Comparison of ENCODE assay signal across 27 cellular contexts in the genomic region with DNA sequence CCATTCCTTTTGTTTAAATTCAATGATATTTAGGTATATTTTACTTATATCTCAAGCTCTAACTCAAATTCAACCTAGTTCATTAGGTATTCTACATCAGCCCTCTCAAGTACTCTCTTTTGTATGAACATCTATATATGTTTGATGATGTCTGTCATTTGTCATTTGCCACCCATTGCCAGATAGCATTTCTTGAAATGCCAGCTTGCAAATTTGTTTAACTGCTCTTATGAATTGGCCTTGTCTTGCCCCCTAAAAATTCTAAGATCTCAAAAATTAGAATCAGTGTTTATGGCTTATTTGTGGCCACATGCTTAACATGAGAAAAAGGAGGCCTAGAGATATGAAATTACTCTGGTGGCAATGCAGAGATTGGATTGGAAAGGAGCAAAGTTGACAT.
"Had no signal": no experiment of that assay in that cellular context is flagged by ENCODE, and none has a peak within 500 bp of the region (broad histone marks: within the 10 kb centered on the region; RNA-seq: fewer than 3 reads in every experiment).

No MANE protein-coding gene starts in this region.

- H3K27me3 ChIP-seq: stomach, suprapubic skin, testis, thyroid gland, tibial artery, tibial nerve, transverse colon, upper lobe of left lung, upper lobe of right lung, uterus, vagina had no signal

- DNase-seq: stimulated activated CD4-positive, alpha-beta T cell treated with anti-CD3 and anti-CD28 coated beads, Interleukin-2, amount 100 ng/mL, for 48 hours; stimulated activated CD4-positive, alpha-beta T cell treated with anti-CD3 and anti-CD28 coated beads, Interleukin-4, amount 100 ng/mL, for 1 hour; stimulated activated CD4-positive, alpha-beta T cell treated with anti-CD3 and anti-CD28 coated beads, Interleukin-4, amount 100 ng/mL, for 24 hours; stimulated activated CD4-positive, alpha-beta T cell treated with anti-CD3 and anti-CD28 coated beads, Interleukin-4, amount 100 ng/mL, for 4 hours; stimulated activated CD8-positive, alpha-beta memory T cell treated with anti-CD3 and anti-CD28 coated beads, Interleukin-4, amount 100 ng/mL, for 48 hours; stimulated activated naive B cell treated with anti-CD40 and anti-IgM and Interleukin-4, amounts not matched to agents 10 μg/mL and 1 μg/mL and 100 μg/mL, for 72 hours; stimulated activated naive CD4-positive, alpha-beta T cell; stimulated activated naive CD4-positive, alpha-beta T cell treated with Interleukin-2 at 50 U/mL for 16 hours; stimulated activated naive CD8-positive, alpha-beta T cell treated with anti-CD3 and anti-CD28 coated beads, Interleukin-15, amount 100 ng/mL, for 72 hours; stimulated activated naive CD8-positive, alpha-beta T cell treated with anti-CD3 and anti-CD28 coated beads, Interleukin-15, Interleukin-2, amounts not matched to agents 100 U/mL and 50 U/mL, for 24 hours; stomach; substantia nigra; testis; thyroid gland; tibial artery; transverse colon; trophoblast cell; upper lobe of left lung; upper lobe of right lung; uterus had no signal

- FAIRE-seq: urothelium cell line had no signal

- H3K4me1 ChIP-seq: stomach, suprapubic skin, testis, thyroid gland, tibial artery, tibial nerve, transverse colon, upper lobe of left lung, upper lobe of right lung, uterus, vagina had no signal

- H3K9me3 ChIP-seq: testis, thoracic aorta, thyroid gland, tibial artery, tibial nerve, transverse colon, upper lobe of left lung, upper lobe of right lung, uterus, vagina had no signal

- H3K4me3 ChIP-seq: stomach, suprapubic skin, testis, thoracic aorta, thyroid gland, tibial artery, tibial nerve, transverse colon, upper lobe of left lung, upper lobe of right lung, uterus, vagina had no signal

- ATAC-seq: stimulated activated effector memory CD8-positive, alpha-beta T cell treated with anti-CD3 and anti-CD28 coated beads, Interleukin-12 subunit alpha, Interleukin-12 subunit beta, amount 100 ng/mL, for 72 hours; stimulated activated memory B cell treated with anti-CD40 and anti-IgM and Interleukin-4, amounts not matched to agents 10 μg/mL and 1 μg/mL and 100 μg/mL, for 72 hours; stimulated activated naive B cell treated with anti-CD40 and anti-IgM and Interleukin-4, amounts not matched to agents 10 μg/mL and 1 μg/mL and 100 μg/mL, for 72 hours; stimulated activated naive CD8-positive, alpha-beta T cell treated with anti-CD3 and anti-CD28 coated beads, Interleukin-15, amount 100 ng/mL, for 72 hours; stimulated activated naive CD8-positive, alpha-beta T cell treated with anti-CD3 and anti-CD28 coated beads, Interleukin-15, Interleukin-2, amounts not matched to agents 100 U/mL and 50 U/mL, for 24 hours; upper lobe of right lung had no signal

- H3K27ac ChIP-seq: stomach, suprapubic skin, testis, thoracic aorta, thyroid gland, tibial artery, tibial nerve, transverse colon, upper lobe of left lung, upper lobe of right lung, uterus, vagina had no signal

- H3K36me3 ChIP-seq: stomach, suprapubic skin, thoracic aorta, thyroid gland, tibial artery, tibial nerve, transverse colon, upper lobe of left lung, upper lobe of right lung, uterus, vagina had no signal
